In genomic region chr12:130266751-130267150, GRCh38 we compare ENCODE assay signal across 23 cellular contexts.
DNase-seq lines count a peak whose midpoint lies in the region; ATAC-seq and TF ChIP-seq lines count a peak whose summit lies in the region.
"Had no signal": no experiment of that assay in that cellular context is flagged by ENCODE, and none has a peak within 500 bp of the region (broad histone marks: within the 10 kb centered on the region; RNA-seq: fewer than 3 reads in every experiment).

No MANE protein-coding gene starts in this region.

- peaks cover 10% of the 10 kb centered on the region for H3K27me3 Mint-ChIP-seq in neural crest cell (ENCODE audit: low read depth)
- H3K27me3 Mint-ChIP-seq: activated naive CD8-positive, alpha-beta T cell treated with anti-CD3 and anti-CD28 coated beads, Interleukin-2, amount 10 ng/mL, durations not matched to agents 7 days and 5 days had no signal

- H3K36me3 Mint-ChIP-seq in neural crest cell (ENCODE audit: low read depth), result no peaks in the 10 kb centered on the region
- H3K36me3 Mint-ChIP-seq: activated naive CD8-positive, alpha-beta T cell treated with anti-CD3 and anti-CD28 coated beads, Interleukin-2, amount 10 ng/mL, durations not matched to agents 7 days and 5 days had no signal

- peak; percentile 39 for TF ChIP-seq CTCF in neural crest cell (conservative IDR thresholded peaks at IDR 0.05)

- ATAC-seq in esophagus mucosa (peak; percentile 79), GM21619 (IDR thresholded peaks at IDR 0.05; ENCODE audit: unreplicated experiment) (no peak)
- ATAC-seq: A549, body of pancreas, HCT116, left cardiac atrium, psoas muscle had no signal

- peak; percentile 34 for DNase-seq in NCI-H748 (lab: John Stamatoyannopoulos, UW; ENCODE audit: unreplicated experiment)
- DNase-seq in NCI-H748 treated with DMSO at 0.1 percent for 48 hours (lab: John Stamatoyannopoulos, UW), result no peak
- DNase-seq in NCI-H2196 (lab: John Stamatoyannopoulos, UW; ENCODE audit: unreplicated experiment), result peak; percentile 11
- peak; percentile 15 for DNase-seq in neural crest cell (ENCODE audit: low read depth, low spot score)
- DNase-seq in NCI-H2227 (lab: John Stamatoyannopoulos, UW; ENCODE audit: unreplicated experiment), result no peak
- no peak for DNase-seq in stimulated activated CD4-positive, alpha-beta T cell treated with anti-CD3 and anti-CD28 coated beads, Interleukin-4, amount 100 ng/mL, for 4 hours
- DNase-seq: activated CD4-positive, CD25-positive, alpha-beta regulatory T cell treated with anti-CD3 and anti-CD28 coated beads, Interleukin-2, amount 50 U/mL, for 72 hours; activated naive CD8-positive, alpha-beta T cell treated with anti-CD3 and anti-CD28 coated beads, Interleukin-2, amount 10 ng/mL, durations not matched to agents 7 days and 5 days; body of pancreas; C1 segment of cervical spinal cord; left cardiac atrium; NCI-H1048; NCI-H1930; NCI-H774; psoas muscle; SJCRH30; small intestine; stimulated activated CD4-positive, alpha-beta T cell treated with anti-CD3 and anti-CD28 coated beads, Interleukin-4, amount 100 ng/mL, for 24 hours; uterus had no signal

- H3K27ac Mint-ChIP-seq in neural crest cell (ENCODE audit: unreplicated experiment), result no peak overlapping the region
- H3K27ac Mint-ChIP-seq: activated naive CD8-positive, alpha-beta T cell treated with anti-CD3 and anti-CD28 coated beads, Interleukin-2, amount 10 ng/mL, durations not matched to agents 7 days and 5 days had no signal

- H3K4me1 Mint-ChIP-seq in neural crest cell, result no peaks in the 10 kb centered on the region
- H3K4me1 Mint-ChIP-seq: activated naive CD8-positive, alpha-beta T cell treated with anti-CD3 and anti-CD28 coated beads, Interleukin-2, amount 10 ng/mL, durations not matched to agents 7 days and 5 days had no signal

- no peak overlapping the region for H3K4me3 Mint-ChIP-seq in neural crest cell
- H3K4me3 Mint-ChIP-seq: activated naive CD8-positive, alpha-beta T cell treated with anti-CD3 and anti-CD28 coated beads, Interleukin-2, amount 10 ng/mL, durations not matched to agents 7 days and 5 days had no signal

- H3K9me3 Mint-ChIP-seq in neural crest cell, result no peaks in the 10 kb centered on the region
- H3K9me3 Mint-ChIP-seq: activated naive CD8-positive, alpha-beta T cell treated with anti-CD3 and anti-CD28 coated beads, Interleukin-2, amount 10 ng/mL, durations not matched to agents 7 days and 5 days had no signal

Comparison
In these comparisons a context has a peak if more than half of its experiments do, and no peak if none do; other contexts are left out.
1. DNase-seq: peak in NCI-H748 (single experiment), NCI-H2196 (single experiment) and neural crest cell (single experiment); none in NCI-H748 treated with DMSO at 0.1 percent for 48 hours (single experiment), NCI-H2227 (single experiment) and stimulated activated CD4-positive, alpha-beta T cell treated with anti-CD3 and anti-CD28 coated beads, Interleukin-4, amount 100 ng/mL, for 4 hours (0 of 2).